ENCODE assay signal across 9 cellular contexts in genomic region chr6:33414592-33415271, GRCh38. TPM values are rescaled to one million over a fixed set of nuclear protein-coding genes. Genes with fewer than 3 reads are reported as not detected.
DNase-seq lines count a peak whose midpoint lies in the region; ATAC-seq, FAIRE-seq and TF ChIP-seq lines count a peak whose summit lies in the region.
"Had no signal": no experiment of that assay in that cellular context is flagged by ENCODE, and none has a peak within 500 bp of the region (broad histone marks: within the 10 kb centered on the region; RNA-seq: fewer than 3 reads in every experiment).

No MANE protein-coding gene starts in this region.

- H3K27ac Mint-ChIP-seq in natural killer cell = peak overlapping the region; percentile 100

- ATAC-seq in natural killer cell = no peak
- ATAC-seq in sciatic nerve = no peak

- no peaks in the 10 kb centered on the region for H3K27me3 Mint-ChIP-seq in natural killer cell (ENCODE audit: low read depth in 2 of 2)

- peak; percentile 64 for DNase-seq in D721Med (ENCODE audit: insufficient read length, low spot score)
- DNase-seq in KBM-7 = peak; percentile 40
- peak; percentile 24 for DNase-seq in astrocyte of the hippocampus (ENCODE audit: low read depth, low spot score)
- no peak for DNase-seq in natural killer cell
- DNase-seq in NCI-H146 (lab: John Stamatoyannopoulos, UW) = no peak
- no peak for DNase-seq in COR-L47 (lab: John Stamatoyannopoulos, UW)
- no peak for DNase-seq in sciatic nerve (ENCODE audit: low spot score)
- DNase-seq: activated CD4-positive, alpha-beta T cell treated with anti-CD3 and anti-CD28 coated beads for 4 hours; stomach had no signal

- H3K4me3 Mint-ChIP-seq in natural killer cell = no peak overlapping the region

- H3K36me3 Mint-ChIP-seq in natural killer cell = no peaks in the 10 kb centered on the region

- in situ Hi-C loops in KBM-7 (cut with MboI; ENCODE audit: low pct_unique_long_range_greater_than_20kb, low sequenced_read_pairs) = no loop called here

- intact Hi-C loops in natural killer cell (cut with micrococcal nuclease) = loop anchor here (5.0 kb wide), 2 partner anchors 38 to 212 kb away; partner anchors contain the start of genes HSD17B8, RXRB, SLC39A7 and ZBTB9
- intact Hi-C loops in sciatic nerve (cut with DNase I) = no loop called here

- peaks cover 74 to 87% of the 10 kb centered on the region in 2 donors for H3K4me1 Mint-ChIP-seq in natural killer cell

- FAIRE-seq in D721Med (lab: Jason Lieb, UNC) = no peak

- no peaks in the 10 kb centered on the region for H3K9me3 Mint-ChIP-seq in natural killer cell

- TF ChIP-seq CTCF in D721Med (IDR thresholded peaks at IDR 0.05; ENCODE audit: insufficient read depth, missing control alignments) (peak; percentile 37), natural killer cell (IDR thresholded peaks at IDR 0.05) (peak; percentile 24)

RNA-seq across cellular contexts. Expression of gene CUTA, which starts 3.2 kb away (rescaled TPM):
- total RNA-seq in natural killer cell = 100 to 1,000 TPM; 166 to 186 (median 184) TPM
- total RNA-seq in sciatic nerve = 107 TPM

RNA-seq across cellular contexts. Expression of gene PHF1, which starts 3.9 kb away (rescaled TPM):
- total RNA-seq in natural killer cell (100 to 1,000 TPM; 262 to 392 (median 322) TPM), sciatic nerve (107 TPM)

RNA-seq across cellular contexts. Expression of gene SYNGAP1, which starts 5.1 kb away (rescaled TPM):
- total RNA-seq in natural killer cell (10 to 100 TPM; 43.5 to 61.6 (median 55.8) TPM), sciatic nerve (30.2 TPM)

RNA-seq across cellular contexts. Expression of gene KIFC1, which starts 23.1 kb away (rescaled TPM):
- total RNA-seq in natural killer cell (1 to 10 TPM; 2.7 to 4.6 (median 3.3) TPM), sciatic nerve (1.5 TPM)

RNA-seq across cellular contexts. Expression of gene ZBTB9, which starts 39.6 kb away (rescaled TPM):
- total RNA-seq in natural killer cell (1 to 10 TPM; 3.8 to 5.1 (median 3.9) TPM), sciatic nerve (6.5 TPM)

Comparison
In these comparisons a context has a peak if more than half of its experiments do, and no peak if none do; other contexts are left out.
1. DNase-seq: peak in D721Med (single experiment), KBM-7 (single experiment) and astrocyte of the hippocampus (single experiment); none in natural killer cell (single experiment), NCI-H146 (single experiment), COR-L47 (single experiment) and sciatic nerve (single experiment).